ENCODE assay signal across 17 cellular contexts in genomic region chr7:34354906-34355305, GRCh38.
A peak's percentile ranks its signal among the peaks of the same experiment; 100 is the strongest.
DNase-seq lines count a peak whose midpoint lies in the region; ATAC-seq and TF ChIP-seq lines count a peak whose summit lies in the region.
"Had no signal": no experiment of that assay in that cellular context is flagged by ENCODE, and none has a peak within 500 bp of the region (broad histone marks: within the 10 kb centered on the region; RNA-seq: fewer than 3 reads in every experiment).

No MANE protein-coding gene starts in this region.

- H3K36me3 ChIP-seq in heart left ventricle (no peaks in the 10 kb centered on the region), right atrium auricular region (no peaks in the 10 kb centered on the region), thoracic aorta (no peaks in the 10 kb centered on the region), WERI-Rb-1 (no peaks in the 10 kb centered on the region)
- H3K36me3 ChIP-seq in naive thymus-derived CD4-positive, alpha-beta T cell (ENCODE audit: control insufficient read depth in 2 of 3, insufficient read depth in 3 of 3, low read length in 3 of 3) = no peaks in the 10 kb centered on the region
- H3K36me3 ChIP-seq: ovary, suprapubic skin had no signal

- H3K4me3 ChIP-seq in heart left ventricle (no peak overlapping the region), right atrium auricular region (no peak overlapping the region), thoracic aorta (no peak overlapping the region), WERI-Rb-1 (ENCODE audit: low read depth, low read length) (no peak overlapping the region)
- H3K4me3 ChIP-seq in naive thymus-derived CD4-positive, alpha-beta T cell (ENCODE audit: low read length) = no peak overlapping the region
- H3K4me3 ChIP-seq: GM12878, ovary, suprapubic skin had no signal

- ATAC-seq in heart left ventricle (peak in 3 of 4 donors; percentile 55 to 66 (median 56)), SK-N-SH treated with all-trans-retinoic acid at 6 μM for 48 hours (peak; percentile 85), thoracic aorta (ENCODE audit: insufficient number of reproducible peaks, low FRiP score, low read depth) (no peak)
- ATAC-seq in naive thymus-derived CD4-positive, alpha-beta T cell = no peak
- ATAC-seq: activated CD4-positive, CD25-positive, alpha-beta regulatory T cell treated with anti-CD3 and anti-CD28 coated beads, Interleukin-2, amount 50 U/mL, for 24 hours; GM12878 had no signal

- POLR2A ChIA-PET in naive thymus-derived CD4-positive, alpha-beta T cell (lab: Charles Lee) = no interaction called here

- CTCF ChIA-PET in naive thymus-derived CD4-positive, alpha-beta T cell (lab: Charles Lee) = no interaction called here

- H3K4me1 ChIP-seq in heart left ventricle = peaks cover 0 to 13% (median 4%) of the 10 kb centered on the region in 12 donors
- no peaks in the 10 kb centered on the region for H3K4me1 ChIP-seq in right atrium auricular region
- H3K4me1 ChIP-seq in thoracic aorta (ENCODE audit: control insufficient read depth in 1 of 2, low read depth in 2 of 2) = peaks cover 7 to 39% of the 10 kb centered on the region in 2 donors
- H3K4me1 ChIP-seq in naive thymus-derived CD4-positive, alpha-beta T cell (ENCODE audit: control insufficient read depth in 2 of 2, insufficient read depth in 2 of 2, low read length in 2 of 2) = no peaks in the 10 kb centered on the region
- H3K4me1 ChIP-seq: suprapubic skin had no signal

- intact Hi-C loops in heart left ventricle (cut with DNase I) = no loop called here
- intact Hi-C loops in naive thymus-derived CD4-positive, alpha-beta T cell (cut with micrococcal nuclease) = no loop called here

- peak overlapping the region in 3 of 12 donors; percentile 26 to 57 (median 32) for H3K27ac ChIP-seq in heart left ventricle
- H3K27ac ChIP-seq in right atrium auricular region = peak overlapping the region in 1 of 2 donors; percentile 62
- H3K27ac ChIP-seq in thoracic aorta = peak overlapping the region; percentile 58 to 68
- no peak overlapping the region for H3K27ac ChIP-seq in naive thymus-derived CD4-positive, alpha-beta T cell (ENCODE audit: low read depth, low read length)
- no peak overlapping the region for H3K27ac ChIP-seq in WERI-Rb-1
- H3K27ac ChIP-seq: ovary, suprapubic skin had no signal

- no peaks in the 10 kb centered on the region for H3K4me1 Mint-ChIP-seq in naive thymus-derived CD4-positive, alpha-beta T cell
- H3K4me1 Mint-ChIP-seq: activated naive CD4-positive, alpha-beta T cell treated with anti-CD3 and anti-CD28 coated beads, Interleukin-2, amount 50 U/mL, for 24 hours had no signal

- no peak for TF ChIP-seq CTCF in heart left ventricle (IDR thresholded peaks at IDR 0.05)
- TF ChIP-seq CTCF in right atrium auricular region (IDR thresholded peaks at IDR 0.05) = no peak
- TF ChIP-seq CTCF in thoracic aorta (IDR thresholded peaks at IDR 0.05) = no peak
- no peak for TF ChIP-seq CTCF in WERI-Rb-1 (IDR thresholded peaks at IDR 0.05; ENCODE audit: low read depth, low read length)

- no peak for TF ChIP-seq POLR2A in heart left ventricle (IDR thresholded peaks at IDR 0.05)

- no peak overlapping the region for H3K27ac Mint-ChIP-seq in naive thymus-derived CD4-positive, alpha-beta T cell
- H3K27ac Mint-ChIP-seq: activated naive CD4-positive, alpha-beta T cell treated with anti-CD3 and anti-CD28 coated beads, Interleukin-2, amount 50 U/mL, for 24 hours had no signal

- peaks cover 0 to 9% (median 0%) of the 10 kb centered on the region in 11 donors for H3K9me3 Mint-ChIP-seq in naive thymus-derived CD4-positive, alpha-beta T cell
- H3K9me3 Mint-ChIP-seq: activated naive CD4-positive, alpha-beta T cell treated with anti-CD3 and anti-CD28 coated beads, Interleukin-2, amount 50 U/mL, for 24 hours had no signal

- no peaks in the 10 kb centered on the region for H3K36me3 Mint-ChIP-seq in naive thymus-derived CD4-positive, alpha-beta T cell
- H3K36me3 Mint-ChIP-seq: activated naive CD4-positive, alpha-beta T cell treated with anti-CD3 and anti-CD28 coated beads, Interleukin-2, amount 50 U/mL, for 24 hours had no signal

- H3K9me3 ChIP-seq in heart left ventricle (no peaks in the 10 kb centered on the region), right atrium auricular region (no peaks in the 10 kb centered on the region), thoracic aorta (no peaks in the 10 kb centered on the region), WERI-Rb-1 (ENCODE audit: severe bottlenecking) (no peaks in the 10 kb centered on the region)
- no peaks in the 10 kb centered on the region for H3K9me3 ChIP-seq in naive thymus-derived CD4-positive, alpha-beta T cell (ENCODE audit: control insufficient read depth in 2 of 3, low read length in 3 of 3)
- H3K9me3 ChIP-seq: ovary, suprapubic skin had no signal

- H3K4me3 Mint-ChIP-seq in naive thymus-derived CD4-positive, alpha-beta T cell = no peak overlapping the region
- H3K4me3 Mint-ChIP-seq: activated naive CD4-positive, alpha-beta T cell treated with anti-CD3 and anti-CD28 coated beads, Interleukin-2, amount 50 U/mL, for 24 hours had no signal

- H3K27me3 ChIP-seq in heart left ventricle (no peaks in the 10 kb centered on the region), right atrium auricular region (no peaks in the 10 kb centered on the region), thoracic aorta (replicated peaks; ENCODE audit: insufficient read depth) (no peaks in the 10 kb centered on the region), WERI-Rb-1 (ENCODE audit: insufficient read depth, low read depth, severe bottlenecking) (no peaks in the 10 kb centered on the region)
- no peaks in the 10 kb centered on the region for H3K27me3 ChIP-seq in naive thymus-derived CD4-positive, alpha-beta T cell (ENCODE audit: control insufficient read depth in 2 of 2, insufficient read depth in 2 of 2, low read length in 2 of 2)
- H3K27me3 ChIP-seq: ovary, suprapubic skin had no signal

- DNase-seq in heart left ventricle (no peak), right atrium auricular region (ENCODE audit: low spot score) (no peak), fibroblast of peridontal ligament (ENCODE audit: extremely low read depth) (peak; percentile 14), thoracic aorta (ENCODE audit: low spot score) (no peak), WERI-Rb-1 (no peak)
- DNase-seq in naive thymus-derived CD4-positive, alpha-beta T cell = no peak
- no peak for DNase-seq in activated naive CD4-positive, alpha-beta T cell treated with Interleukin-2 at 50 U/mL for 16 hours
- DNase-seq: cortex of kidney, DMS53, NCI-H1092, ovary, SW 1271 had no signal

- H3K27me3 Mint-ChIP-seq in naive thymus-derived CD4-positive, alpha-beta T cell = no peaks in the 10 kb centered on the region
- H3K27me3 Mint-ChIP-seq: activated naive CD4-positive, alpha-beta T cell treated with anti-CD3 and anti-CD28 coated beads, Interleukin-2, amount 50 U/mL, for 24 hours had no signal

TF ChIP-seq in SK-N-SH treated with all-trans-retinoic acid at 6 μM for 48 hours, 23 proteins besides CTCF, POLR2A, EP300 and RAD21 (continues in another document):
- TF ChIP-seq ZNF565 (CRISPR knock-in tag; conservative IDR thresholded peaks at IDR 0.05; ENCODE audit: low read depth) (no peak), ZFP3 (CRISPR knock-in tag; IDR thresholded peaks at IDR 0.05) (no peak), ESRRG (CRISPR knock-in tag; IDR thresholded peaks at IDR 0.05) (no peak), ZNF8 (CRISPR knock-in tag; IDR thresholded peaks at IDR 0.05) (no peak), ARNTL (CRISPR knock-in tag; IDR thresholded peaks at IDR 0.05; ENCODE audit: borderline replicate concordance, low read depth) (no peak), ZFP30 (CRISPR knock-in tag; IDR thresholded peaks at IDR 0.05) (no peak), TCF4 (CRISPR knock-in tag; IDR thresholded peaks at IDR 0.05; ENCODE audit: borderline replicate concordance) (no peak), PPARA (CRISPR knock-in tag; IDR thresholded peaks at IDR 0.05; ENCODE audit: borderline replicate concordance) (no peak), TOX (CRISPR knock-in tag; IDR thresholded peaks at IDR 0.05; ENCODE audit: borderline replicate concordance) (no peak), OSR1 (CRISPR knock-in tag; IDR thresholded peaks at IDR 0.05) (no peak)
- TF ChIP-seq, protein P1, sequence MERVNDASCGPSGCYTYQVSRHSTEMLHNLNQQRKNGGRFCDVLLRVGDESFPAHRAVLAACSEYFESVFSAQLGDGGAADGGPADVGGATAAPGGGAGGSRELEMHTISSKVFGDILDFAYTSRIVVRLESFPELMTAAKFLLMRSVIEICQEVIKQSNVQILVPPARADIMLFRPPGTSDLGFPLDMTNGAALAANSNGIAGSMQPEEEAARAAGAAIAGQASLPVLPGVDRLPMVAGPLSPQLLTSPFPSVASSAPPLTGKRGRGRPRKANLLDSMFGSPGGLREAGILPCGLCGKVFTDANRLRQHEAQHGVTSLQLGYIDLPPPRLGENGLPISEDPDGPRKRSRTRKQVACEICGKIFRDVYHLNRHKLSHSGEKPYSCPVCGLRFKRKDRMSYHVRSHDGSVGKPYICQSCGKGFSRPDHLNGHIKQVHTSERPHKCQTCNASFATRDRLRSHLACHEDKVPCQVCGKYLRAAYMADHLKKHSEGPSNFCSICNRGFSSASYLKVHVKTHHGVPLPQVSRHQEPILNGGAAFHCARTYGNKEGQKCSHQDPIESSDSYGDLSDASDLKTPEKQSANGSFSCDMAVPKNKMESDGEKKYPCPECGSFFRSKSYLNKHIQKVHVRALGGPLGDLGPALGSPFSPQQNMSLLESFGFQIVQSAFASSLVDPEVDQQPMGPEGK (CRISPR knock-in tag; IDR thresholded peaks at IDR 0.05; ENCODE audit: borderline replicate concordance) = no peak
- TF ChIP-seq, protein P2, sequence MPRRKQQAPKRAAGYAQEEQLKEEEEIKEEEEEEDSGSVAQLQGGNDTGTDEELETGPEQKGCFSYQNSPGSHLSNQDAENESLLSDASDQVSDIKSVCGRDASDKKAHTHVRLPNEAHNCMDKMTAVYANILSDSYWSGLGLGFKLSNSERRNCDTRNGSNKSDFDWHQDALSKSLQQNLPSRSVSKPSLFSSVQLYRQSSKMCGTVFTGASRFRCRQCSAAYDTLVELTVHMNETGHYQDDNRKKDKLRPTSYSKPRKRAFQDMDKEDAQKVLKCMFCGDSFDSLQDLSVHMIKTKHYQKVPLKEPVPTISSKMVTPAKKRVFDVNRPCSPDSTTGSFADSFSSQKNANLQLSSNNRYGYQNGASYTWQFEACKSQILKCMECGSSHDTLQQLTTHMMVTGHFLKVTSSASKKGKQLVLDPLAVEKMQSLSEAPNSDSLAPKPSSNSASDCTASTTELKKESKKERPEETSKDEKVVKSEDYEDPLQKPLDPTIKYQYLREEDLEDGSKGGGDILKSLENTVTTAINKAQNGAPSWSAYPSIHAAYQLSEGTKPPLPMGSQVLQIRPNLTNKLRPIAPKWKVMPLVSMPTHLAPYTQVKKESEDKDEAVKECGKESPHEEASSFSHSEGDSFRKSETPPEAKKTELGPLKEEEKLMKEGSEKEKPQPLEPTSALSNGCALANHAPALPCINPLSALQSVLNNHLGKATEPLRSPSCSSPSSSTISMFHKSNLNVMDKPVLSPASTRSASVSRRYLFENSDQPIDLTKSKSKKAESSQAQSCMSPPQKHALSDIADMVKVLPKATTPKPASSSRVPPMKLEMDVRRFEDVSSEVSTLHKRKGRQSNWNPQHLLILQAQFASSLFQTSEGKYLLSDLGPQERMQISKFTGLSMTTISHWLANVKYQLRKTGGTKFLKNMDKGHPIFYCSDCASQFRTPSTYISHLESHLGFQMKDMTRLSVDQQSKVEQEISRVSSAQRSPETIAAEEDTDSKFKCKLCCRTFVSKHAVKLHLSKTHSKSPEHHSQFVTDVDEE (CRISPR knock-in tag; IDR thresholded peaks at IDR 0.05) = no peak

Comparison
In these comparisons a context has a peak if more than half of its experiments do, and no peak if none do; other contexts are left out.
1. ATAC-seq: peak in heart left ventricle (3 of 4) and SK-N-SH treated with all-trans-retinoic acid at 6 μM for 48 hours (single experiment); none in thoracic aorta (single experiment) and naive thymus-derived CD4-positive, alpha-beta T cell (single experiment).
2. H3K27ac ChIP-seq: peak in thoracic aorta (2 of 2); none in naive thymus-derived CD4-positive, alpha-beta T cell (single experiment) and WERI-Rb-1 (single experiment).